In genomic region chr1:185681034-185681633, GRCh38 we compare ENCODE assay signal across 8 cellular contexts. TPM values are rescaled to one million over a fixed set of nuclear protein-coding genes. Genes with fewer than 3 reads are reported as not detected.
DNase-seq lines count a peak whose midpoint lies in the region; ATAC-seq and TF ChIP-seq lines count a peak whose summit lies in the region.

No MANE protein-coding gene starts in this region.

- DNase-seq in DMS153 (lab: John Stamatoyannopoulos, UW) (peak; percentile 33), KBM-7 (peak; percentile 64), NOMO-1 treated with dmso at 0.1 percent for 144 hours (lab: John Stamatoyannopoulos, UW; ENCODE audit: unreplicated experiment) (peak; percentile 52), chondrocyte (ENCODE audit: low spot score) (no peak), medulla oblongata (ENCODE audit: extremely low spot score) (peak; percentile 71), KG1 (lab: John Stamatoyannopoulos, UW) (no peak), cerebellar nuclear complex (lab: John Stamatoyannopoulos, UW) (no peak)

- H3K27ac Mint-ChIP-seq in chondrocyte (ENCODE audit: unreplicated experiment) = no peak overlapping the region

- H3K4me1 Mint-ChIP-seq in chondrocyte (ENCODE audit: low read depth) = peaks cover 4% of the 10 kb centered on the region

- ATAC-seq in GM19463 (IDR thresholded peaks at IDR 0.05; ENCODE audit: unreplicated experiment) = peak; percentile 72

- no peaks in the 10 kb centered on the region for H3K9me3 Mint-ChIP-seq in chondrocyte (ENCODE audit: low read depth)

- TF ChIP-seq CTCF in chondrocyte (IDR thresholded peaks at IDR 0.05) = peak; percentile 88

- H3K4me3 Mint-ChIP-seq in chondrocyte (ENCODE audit: unreplicated experiment) = no peak overlapping the region

- in situ Hi-C loops in KBM-7 (cut with MboI; ENCODE audit: low pct_unique_long_range_greater_than_20kb, low sequenced_read_pairs) = no loop called here

- no peaks in the 10 kb centered on the region for H3K36me3 Mint-ChIP-seq in chondrocyte (ENCODE audit: low read depth)

- no peaks in the 10 kb centered on the region for H3K27me3 Mint-ChIP-seq in chondrocyte (ENCODE audit: low read depth)

RNA-seq across cellular contexts. Expression of gene HMCN1, which starts 53.1 kb away (rescaled TPM):
- 80.0 to 178 TPM (median 81.6 TPM) in 3 replicates for total RNA-seq in chondrocyte

Comparison
In these comparisons a context has a peak if more than half of its experiments do, and no peak if none do; other contexts are left out.
1. DNase-seq: peak in DMS153 (single experiment), KBM-7 (single experiment), NOMO-1 treated with dmso at 0.1 percent for 144 hours (single experiment) and medulla oblongata (single experiment); none in chondrocyte (single experiment), KG1 (single experiment) and cerebellar nuclear complex (0 of 2).